In genomic region chr22:30246962-30247376, GRCh38 we compare ENCODE assay signal across 8 cellular contexts. TPM values are rescaled to one million over a fixed set of nuclear protein-coding genes. Genes with fewer than 3 reads are reported as not detected.
DNase-seq lines count a peak whose midpoint lies in the region; ATAC-seq and TF ChIP-seq lines count a peak whose summit lies in the region.

No MANE protein-coding gene starts in this region.

- POLR2A ChIA-PET in activated naive CD8-positive, alpha-beta T cell treated with anti-CD3 and anti-CD28 coated beads, Interleukin-2, amount 10 ng/mL, durations not matched to agents 7 days and 5 days (lab: Charles Lee): interaction anchor here (0.8 to 12.9 kb wide), 15 partner anchors 8 to 158 kb away, joined by 3 to 247 read pairs (median 12); partner anchors contain the start of gene OSM

- DNase-seq in stimulated activated CD4-positive, alpha-beta T cell treated with anti-CD3 and anti-CD28 coated beads, Interleukin-12 subunit alpha, Interleukin-12 subunit beta, amount 100 ng/mL, for 4 hours: peak; percentile 43
- DNase-seq in stimulated activated CD4-positive, alpha-beta T cell treated with anti-CD3 and anti-CD28 coated beads, Interleukin-4, amount 100 ng/mL, for 24 hours: no peak
- peak; percentile 69 for DNase-seq in activated naive CD8-positive, alpha-beta T cell treated with anti-CD3 and anti-CD28 coated beads, Interleukin-2, amount 10 ng/mL, durations not matched to agents 7 days and 5 days
- DNase-seq in mesenchymal stem cell: no peak
- no peak for DNase-seq in upper lobe of left lung
- no peak for DNase-seq in NAMALWA (ENCODE audit: low spot score)
- no peak for DNase-seq in NCI-H226

- H2BK120ac ChIP-seq in mesenchymal stem cell (ENCODE audit: low read depth, low read length): no peak overlapping the region

- peaks cover 43% of the 10 kb centered on the region for H3K36me3 Mint-ChIP-seq in activated naive CD8-positive, alpha-beta T cell treated with anti-CD3 and anti-CD28 coated beads, Interleukin-2, amount 10 ng/mL, durations not matched to agents 7 days and 5 days

- H3K4me3 ChIP-seq in mesenchymal stem cell (ENCODE audit: insufficient read depth in 1 of 2, low read depth in 1 of 2, low read length in 2 of 2): peak overlapping the region; percentile 50 to 86
- H3K4me3 ChIP-seq in upper lobe of left lung: peak overlapping the region in 3 of 4 donors; percentile 46 to 58 (median 54)

- H2BK5ac ChIP-seq in mesenchymal stem cell (ENCODE audit: low read depth, low read length, poor library complexity, severe bottlenecking): peak overlapping the region; percentile 92

- peak overlapping the region in 1 of 2 experiments; percentile 58 for H3K18ac ChIP-seq in mesenchymal stem cell (ENCODE audit: low read depth in 1 of 2, low read length in 2 of 2)

- no peak overlapping the region for H3K23ac ChIP-seq in mesenchymal stem cell (ENCODE audit: low read length in 2 of 2)

- no peak overlapping the region for H2AFZ ChIP-seq in mesenchymal stem cell (ENCODE audit: low read depth, low read length)

- no peak for TF ChIP-seq CTCF in upper lobe of left lung (IDR thresholded peaks at IDR 0.05)

- no peak overlapping the region for H3K14ac ChIP-seq in mesenchymal stem cell (ENCODE audit: low read length in 2 of 2)

- peak overlapping the region; percentile 41 for H4K8ac ChIP-seq in mesenchymal stem cell (ENCODE audit: low read length)

- no peaks in the 10 kb centered on the region for H3K27me3 Mint-ChIP-seq in activated naive CD8-positive, alpha-beta T cell treated with anti-CD3 and anti-CD28 coated beads, Interleukin-2, amount 10 ng/mL, durations not matched to agents 7 days and 5 days

- H3K9me3 Mint-ChIP-seq in activated naive CD8-positive, alpha-beta T cell treated with anti-CD3 and anti-CD28 coated beads, Interleukin-2, amount 10 ng/mL, durations not matched to agents 7 days and 5 days: no peaks in the 10 kb centered on the region

- H3K4ac ChIP-seq in mesenchymal stem cell (ENCODE audit: low read depth in 1 of 2, low read length in 2 of 2): peak overlapping the region; percentile 16 to 74

- H3K4me1 ChIP-seq in mesenchymal stem cell (ENCODE audit: control insufficient read depth, insufficient read depth, low read depth, low read length) (peaks cover 77% of the 10 kb centered on the region), upper lobe of left lung (peaks cover 17 to 37% (median 22%) of the 10 kb centered on the region in 4 donors)

- peak overlapping the region; percentile 69 for H3K4me2 ChIP-seq in mesenchymal stem cell (ENCODE audit: low read length, poor library complexity, severe bottlenecking)

- TF ChIP-seq EP300 in upper lobe of left lung (IDR thresholded peaks at IDR 0.05): no peak

- H3K27me3 ChIP-seq in mesenchymal stem cell (ENCODE audit: control insufficient read depth in 1 of 2, insufficient read depth in 1 of 2, low read length in 2 of 2) (no peaks in the 10 kb centered on the region), upper lobe of left lung (peaks cover 0 to 11% (median 0%) of the 10 kb centered on the region in 4 donors)

- peak overlapping the region; percentile 100 for H3K4me3 Mint-ChIP-seq in activated naive CD8-positive, alpha-beta T cell treated with anti-CD3 and anti-CD28 coated beads, Interleukin-2, amount 10 ng/mL, durations not matched to agents 7 days and 5 days

- peak overlapping the region in 1 of 2 experiments; percentile 84 for H2BK12ac ChIP-seq in mesenchymal stem cell (ENCODE audit: low read length in 2 of 2)

- TF ChIP-seq POLR2A in upper lobe of left lung (IDR thresholded peaks at IDR 0.05): no peak

- peak overlapping the region; percentile 92 for H3K9ac ChIP-seq in mesenchymal stem cell (ENCODE audit: low read length)

- H3K36me3 ChIP-seq in mesenchymal stem cell (ENCODE audit: control insufficient read depth in 1 of 2, insufficient read depth in 2 of 2, low read depth in 1 of 2, low read length in 2 of 2): peaks cover 18 to 32% of the 10 kb centered on the region in 2 experiments
- no peaks in the 10 kb centered on the region for H3K36me3 ChIP-seq in upper lobe of left lung

- H3K9me3 ChIP-seq in mesenchymal stem cell (ENCODE audit: control insufficient read depth, low read length) (no peaks in the 10 kb centered on the region), upper lobe of left lung (no peaks in the 10 kb centered on the region)

- ATAC-seq in activated naive CD8-positive, alpha-beta T cell treated with anti-CD3 and anti-CD28 coated beads, Interleukin-2, amount 10 ng/mL, durations not matched to agents 7 days and 5 days (ENCODE audit: low read depth): peak; percentile 14
- ATAC-seq in upper lobe of left lung (ENCODE audit: low FRiP score in 2 of 2) (no peak), GM18909 (IDR thresholded peaks at IDR 0.05; ENCODE audit: poor library complexity, unreplicated experiment) (no peak)

- H3K27ac ChIP-seq in mesenchymal stem cell (ENCODE audit: low read length, poor library complexity, severe bottlenecking) (peak overlapping the region; percentile 98), upper lobe of left lung (peak overlapping the region in 1 of 4 donors; percentile 15)

- H2BK15ac ChIP-seq in mesenchymal stem cell (ENCODE audit: low read depth, poor library complexity, severe bottlenecking): peak overlapping the region; percentile 50

- peak overlapping the region; percentile 27 for H2AK5ac ChIP-seq in mesenchymal stem cell (ENCODE audit: low read length, severe bottlenecking)

- peaks cover 54% of the 10 kb centered on the region for H3K4me1 Mint-ChIP-seq in activated naive CD8-positive, alpha-beta T cell treated with anti-CD3 and anti-CD28 coated beads, Interleukin-2, amount 10 ng/mL, durations not matched to agents 7 days and 5 days

- peak overlapping the region; percentile 99 for H3K27ac Mint-ChIP-seq in activated naive CD8-positive, alpha-beta T cell treated with anti-CD3 and anti-CD28 coated beads, Interleukin-2, amount 10 ng/mL, durations not matched to agents 7 days and 5 days

- peak overlapping the region; percentile 30 for H4K91ac ChIP-seq in mesenchymal stem cell (ENCODE audit: low read length)

- no peaks in the 10 kb centered on the region for H3K79me1 ChIP-seq in mesenchymal stem cell (replicated peaks; ENCODE audit: low read length, poor library complexity, severe bottlenecking)

- WGBS in mesenchymal stem cell: 52% methylated on average over 13 of the region's 13 CpGs
- WGBS in upper lobe of left lung, 2 donors: 17 to 21% methylated on average over 10 to 11 of the region's 13 CpGs

RNA-seq across cellular contexts. Expression of gene LIF, which starts 0.4 kb away (rescaled TPM):
- 100 to 1,000 TPM; 508 to 564 TPM for total RNA-seq in activated naive CD8-positive, alpha-beta T cell treated with anti-CD3 and anti-CD28 coated beads, Interleukin-2, amount 10 ng/mL, durations not matched to agents 7 days and 5 days
- 10.2 TPM for polyA plus RNA-seq in mesenchymal stem cell (2013, experiment 1 of 2)
- 9.7 TPM for polyA plus RNA-seq in mesenchymal stem cell (2013, experiment 2 of 2)
- 10 to 100 TPM in 1 of 6 donors, 1 to 10 TPM in 4, under 1 TPM in 1; 0.89 to 16.9 (median 3.8) TPM for total RNA-seq in upper lobe of left lung

RNA-seq across cellular contexts. Expression of gene OSM, which starts 19.7 kb away (rescaled TPM):
- 100 to 1,000 TPM; 125 to 142 TPM for total RNA-seq in activated naive CD8-positive, alpha-beta T cell treated with anti-CD3 and anti-CD28 coated beads, Interleukin-2, amount 10 ng/mL, durations not matched to agents 7 days and 5 days
- polyA plus RNA-seq in mesenchymal stem cell (2013, experiment 1 of 2): not detected
- polyA plus RNA-seq in mesenchymal stem cell (2013, experiment 2 of 2): not detected
- total RNA-seq in upper lobe of left lung: 10 to 100 TPM in 1 of 6 donors, 1 to 10 TPM in 4, under 1 TPM in 1; 0.98 to 11.7 (median 5.1) TPM

RNA-seq across cellular contexts. Expression of gene CASTOR1, which starts 42.3 kb away (rescaled TPM):
- 10 to 100 TPM; 24.2 to 27.5 TPM for total RNA-seq in activated naive CD8-positive, alpha-beta T cell treated with anti-CD3 and anti-CD28 coated beads, Interleukin-2, amount 10 ng/mL, durations not matched to agents 7 days and 5 days
- 9.7 TPM for polyA plus RNA-seq in mesenchymal stem cell (2013, experiment 1 of 2)
- polyA plus RNA-seq in mesenchymal stem cell (2013, experiment 2 of 2): 8.7 TPM
- total RNA-seq in upper lobe of left lung: 10 to 100 TPM in 4 of 6 donors, 1 to 10 TPM in 2; 7.0 to 31.5 (median 22.1) TPM

Comparison
In these comparisons a context has a peak if more than half of its experiments do, and no peak if none do; other contexts are left out.
1. DNase-seq: peak in stimulated activated CD4-positive, alpha-beta T cell treated with anti-CD3 and anti-CD28 coated beads, Interleukin-12 subunit alpha, Interleukin-12 subunit beta, amount 100 ng/mL, for 4 hours (single experiment) and activated naive CD8-positive, alpha-beta T cell treated with anti-CD3 and anti-CD28 coated beads, Interleukin-2, amount 10 ng/mL, durations not matched to agents 7 days and 5 days (single experiment); none in stimulated activated CD4-positive, alpha-beta T cell treated with anti-CD3 and anti-CD28 coated beads, Interleukin-4, amount 100 ng/mL, for 24 hours (single experiment), mesenchymal stem cell (single experiment), upper lobe of left lung (0 of 2), NAMALWA (single experiment) and NCI-H226 (single experiment).
2. RNA of gene LIF, which starts 0.4 kb away (total RNA-seq): 508 to 564 TPM in activated naive CD8-positive, alpha-beta T cell treated with anti-CD3 and anti-CD28 coated beads, Interleukin-2, amount 10 ng/mL, durations not matched to agents 7 days and 5 days; 0.89 to 16.9 TPM in upper lobe of left lung; every median in the first group is over 10 times any median in the second.
3. RNA of gene OSM, which starts 19.7 kb away (total RNA-seq): 125 to 142 TPM in activated naive CD8-positive, alpha-beta T cell treated with anti-CD3 and anti-CD28 coated beads, Interleukin-2, amount 10 ng/mL, durations not matched to agents 7 days and 5 days; 0.98 to 11.7 TPM in upper lobe of left lung; every median in the first group is over 4 times any median in the second.